In genomic region chr7:132611056-132611455, GRCh38 we compare ENCODE assay signal across 30 cellular contexts.
"Had no signal": no experiment of that assay in that cellular context is flagged by ENCODE, and none has a peak within 500 bp of the region (broad histone marks: within the 10 kb centered on the region; RNA-seq: fewer than 3 reads in every experiment).

No MANE protein-coding gene starts in this region.

- H3K27me3 ChIP-seq: neutrophil, ovary, right lobe of liver, thyroid gland, tibial nerve, upper lobe of left lung, vagina had no signal

- H3K36me3 ChIP-seq: neutrophil, ovary, right lobe of liver, spleen, thoracic aorta, thyroid gland, tibial nerve, upper lobe of left lung, vagina had no signal

- H3K9me3 ChIP-seq: neutrophil, ovary, psoas muscle, right lobe of liver, spleen, thoracic aorta, thyroid gland, tibial nerve, upper lobe of left lung, vagina had no signal

- ATAC-seq: naive thymus-derived CD8-positive, alpha-beta T cell; natural killer cell treated with Interleukin-12 subunit alpha and Interleukin-12 subunit beta and Interleukin-15 and Interleukin-18, amount 100 ng/mL, for 72 hours; psoas muscle; right cardiac atrium; right lobe of liver; stimulated activated memory B cell treated with anti-CD40 and anti-IgM and Interleukin-4, amounts not matched to agents 10 μg/mL and 1 μg/mL and 100 μg/mL, for 72 hours; stimulated activated naive CD8-positive, alpha-beta T cell treated with anti-CD3 and anti-CD28 coated beads, Interleukin-15, amount 100 ng/mL, for 72 hours; stimulated activated naive CD8-positive, alpha-beta T cell treated with anti-CD3 and anti-CD28 coated beads, Interleukin-15, Interleukin-2, amounts not matched to agents 100 U/mL and 50 U/mL, for 24 hours had no signal

- H3K4me1 ChIP-seq: parathyroid adenoma, psoas muscle, right lobe of liver had no signal

- H3K4me3 ChIP-seq: ovary, psoas muscle, right lobe of liver, skin epidermis, smooth muscle cell, spleen, thoracic aorta, thyroid gland, tibial nerve, upper lobe of left lung, vagina had no signal

- H3K27ac ChIP-seq: neutrophil, ovary, parathyroid adenoma, psoas muscle, right lobe of liver, skin epidermis, spleen, thoracic aorta, thyroid gland, tibial nerve, upper lobe of left lung, vagina had no signal

- DNase-seq: naive B cell; naive thymus-derived CD8-positive, alpha-beta T cell; nephron progenitor cell; nucleus accumbens; ovary; psoas muscle; right cardiac atrium; right lobe of liver; spleen; stimulated activated CD4-positive, alpha-beta T cell treated with anti-CD3 and anti-CD28 coated beads, Interleukin-12 subunit alpha, Interleukin-12 subunit beta, amount 100 ng/mL, for 4 hours; stimulated activated CD4-positive, alpha-beta T cell treated with anti-CD3 and anti-CD28 coated beads, Interleukin-1b, Interleukin-23, amount 100 ng/mL, for 48 hours; stimulated activated CD4-positive, alpha-beta T cell treated with anti-CD3 and anti-CD28 coated beads, Interleukin-4, amount 100 ng/mL, for 1 hour; stimulated activated CD4-positive, alpha-beta T cell treated with anti-CD3 and anti-CD28 coated beads, Interleukin-4, amount 100 ng/mL, for 4 hours; stimulated activated CD8-positive, alpha-beta memory T cell treated with anti-CD3 and anti-CD28 coated beads, Interleukin-4, amount 100 ng/mL, for 48 hours; stimulated activated naive CD4-positive, alpha-beta T cell; stimulated activated naive CD8-positive, alpha-beta T cell treated with anti-CD3 and anti-CD28 coated beads, Interleukin-15, amount 100 ng/mL, for 72 hours; stimulated activated naive CD8-positive, alpha-beta T cell treated with anti-CD3 and anti-CD28 coated beads, Interleukin-15, Interleukin-2, amounts not matched to agents 100 U/mL and 50 U/mL, for 24 hours; substantia nigra; thyroid gland; trophoblast cell; upper lobe of left lung had no signal
